In the genomic region with DNA sequence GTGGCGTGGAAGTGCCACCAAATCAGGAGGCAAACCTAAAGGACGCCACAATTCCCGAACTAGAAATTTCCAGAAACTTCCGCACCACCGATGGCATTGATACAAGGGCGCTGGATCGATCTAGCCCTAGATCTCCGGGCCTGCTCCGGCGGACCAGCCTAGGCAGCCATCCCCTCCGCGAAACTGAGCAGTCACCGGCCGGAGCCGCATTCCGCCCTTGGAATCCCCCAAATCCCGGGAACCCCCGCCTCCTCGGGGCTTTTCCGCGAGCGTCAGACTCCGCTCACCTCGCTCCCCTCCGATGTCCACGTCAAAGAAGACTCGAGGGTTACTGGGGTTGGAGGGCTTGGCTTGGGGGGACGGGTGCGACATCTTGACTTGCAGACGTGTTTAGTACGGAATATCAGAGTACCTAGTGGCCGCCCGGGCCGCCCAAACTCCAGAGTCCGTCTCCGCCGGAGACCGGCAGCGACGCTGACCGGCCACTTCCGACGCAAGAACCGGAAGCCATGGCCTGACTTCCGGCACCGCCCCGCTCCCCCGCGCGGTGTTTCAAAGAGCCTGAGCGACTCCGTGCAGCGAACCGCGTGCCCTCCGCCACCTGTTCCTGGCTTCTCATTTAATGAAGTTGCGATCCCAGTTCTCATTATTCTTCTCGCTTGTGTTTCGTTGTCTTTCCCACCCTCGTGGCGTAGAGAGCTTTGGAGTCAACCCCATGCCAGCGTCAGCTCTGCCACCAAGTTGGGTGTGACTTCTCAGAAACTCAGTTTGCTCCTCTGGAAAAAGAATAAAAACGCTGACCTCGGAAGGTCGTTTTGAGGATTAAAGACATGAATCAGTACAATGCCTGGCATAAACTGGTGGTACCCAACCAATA, we compare ENCODE assay signal across 8 cellular contexts. TPM values are rescaled to one million over a fixed set of nuclear protein-coding genes. Genes with fewer than 3 reads are reported as not detected.
A peak's percentile ranks its signal among the peaks of the same experiment; 100 is the strongest.
DNase-seq lines count a peak whose midpoint lies in the region; ATAC-seq and TF ChIP-seq lines count a peak whose summit lies in the region.

A gene (minus strand): TSS at position 480 of the 877 bp plus-strand sequence. CDS start 108 bp downstream, at position 372.

- TF ChIP-seq CTCF in GM23338 (conservative IDR thresholded peaks at IDR 0.05; ENCODE audit: low read depth in 2 of 2) (no peak), RWPE1 (conservative IDR thresholded peaks at IDR 0.05; ENCODE audit: low read depth) (no peak), natural killer cell (IDR thresholded peaks at IDR 0.05) (no peak)

- H3K4me3 Mint-ChIP-seq in GM23338 (peak within 1 kb of the TSS; percentile 94), natural killer cell (peak within 1 kb of the TSS; percentile 99)

- H3K4me1 Mint-ChIP-seq in GM23338: peaks cover 4% of the 10 kb centered on the region
- peaks cover 34 to 42% of the 10 kb centered on the region in 2 donors for H3K4me1 Mint-ChIP-seq in natural killer cell

- no peaks in the 10 kb centered on the region for H3K27me3 ChIP-seq in GM23338 (ENCODE audit: insufficient read depth)

- H3K27ac Mint-ChIP-seq in GM23338 (peak within 1 kb of the TSS; percentile 91), natural killer cell (peak within 1 kb of the TSS; percentile 97 to 99)

- peaks cover 21% of the 10 kb centered on the region for H3K79me2 ChIP-seq in GM23338 (replicated peaks; ENCODE audit: insufficient read depth)

- H3F3A ChIP-seq in GM23338 (replicated peaks; ENCODE audit: low read depth): 0 out of 2 replicates have a peak, but pooled peaks cover 3% of the 10 kb centered on the region

- no peaks in the 10 kb centered on the region for H4K20me1 ChIP-seq in GM23338 (replicated peaks; ENCODE audit: insufficient read depth)

- DNase-seq in Daoy (ENCODE audit: low read depth): peak; percentile 81
- DNase-seq in GM23338 (ENCODE audit: low spot score): peak; percentile 92
- DNase-seq in Kasumi-1 (lab: John Stamatoyannopoulos, UW): peak; percentile 59 to 64
- DNase-seq in RWPE1 (ENCODE audit: low spot score): peak; percentile 80
- peak; percentile 75 for DNase-seq in activated T-helper 9 cell treated with anti-CD3 and anti-CD28 coated beads, Interleukin-2, amount 50 U/mL, for 16 hours (ENCODE audit: low read depth)
- peak; percentile 61 for DNase-seq in fibroblast of peridontal ligament (ENCODE audit: extremely low read depth)
- peak; percentile 79 for DNase-seq in natural killer cell
- peak; percentile 54 to 77 (median 74) for DNase-seq in stimulated activated naive CD4-positive, alpha-beta T cell (lab: John Stamatoyannopoulos, UW)

- intact Hi-C loops in natural killer cell (cut with micrococcal nuclease): loop anchor here (2.0 to 5.0 kb wide), 3 partner anchors 46 to 379 kb away; a partner anchor contains a TSS

- H3K27ac ChIP-seq in GM23338 (ENCODE audit: low read depth): peak within 1 kb of the TSS; percentile 81
- H3K27ac ChIP-seq in RWPE1: peak within 1 kb of the TSS; percentile 84

- POLR2A ChIA-PET in RWPE1 (lab: Yijun Ruan, JAX; ENCODE audit: low non-redundant PET): no interaction called here

- ATAC-seq in GM23338: peak; percentile 96
- peak; percentile 84 to 90 (median 86) for ATAC-seq in natural killer cell

- H3K9me3 Mint-ChIP-seq in GM23338 (no peaks in the 10 kb centered on the region), natural killer cell (no peaks in the 10 kb centered on the region)

- peak within 1 kb of the TSS; percentile 83 for H2AFZ ChIP-seq in GM23338

- H3K36me3 ChIP-seq in GM23338 (ENCODE audit: insufficient read depth): peaks cover 18% of the 10 kb centered on the region; the same call in 1 of the 2 replicates

- peaks cover 3% of the 10 kb centered on the region for H3K27me3 Mint-ChIP-seq in GM23338 (ENCODE audit: insufficient read depth, low read depth, poor library complexity)
- H3K27me3 Mint-ChIP-seq in natural killer cell (ENCODE audit: low read depth in 2 of 2): peaks cover 3 to 11% of the 10 kb centered on the region in 2 donors

- peak within 1 kb of the TSS; percentile 81 for H3K4me2 ChIP-seq in GM23338

- no peaks in the 10 kb centered on the region for H3K9me2 ChIP-seq in GM23338 (ENCODE audit: insufficient read depth)

- H3K36me3 Mint-ChIP-seq in GM23338 (ENCODE audit: low read depth) (peaks cover 31% of the 10 kb centered on the region), natural killer cell (peaks cover 10% of the 10 kb centered on the region)

- H3K4me3 ChIP-seq in GM23338: peak within 1 kb of the TSS; percentile 82

- CTCF ChIA-PET in RWPE1 (lab: Yijun Ruan, JAX): interaction anchor here (0.6 kb wide), 1 partner anchor 733 kb away, joined by 3 read pairs; no protein-coding TSS in a partner anchor

- 0 out of 2 replicates have a peak, but pooled peaks cover 4% of the 10 kb centered on the region for H3K4me1 ChIP-seq in GM23338 (ENCODE audit: insufficient read depth)

TF ChIP-seq in GM23338, 12 proteins besides CTCF, POLR2A, EP300 and RAD21 (continues in another document):
- no peak for TF ChIP-seq EZH2phosphoT487 (IDR thresholded peaks at IDR 0.05; ENCODE audit: unreplicated experiment)
- TF ChIP-seq JUNB (IDR thresholded peaks at IDR 0.05; ENCODE audit: unreplicated experiment): no peak
- TF ChIP-seq NANOG (IDR thresholded peaks at IDR 0.05; ENCODE audit: borderline replicate concordance): no peak
- peak; percentile 17; the same call in 1 of the 2 replicates for TF ChIP-seq CREB1 (CRISPR knock-in tag; IDR thresholded peaks at IDR 0.05; ENCODE audit: low read depth)
- no peak for TF ChIP-seq ZNF114 (CRISPR knock-in tag; IDR thresholded peaks at IDR 0.05)
- no peak for TF ChIP-seq ZNF331 (CRISPR knock-in tag; IDR thresholded peaks at IDR 0.05; ENCODE audit: low read depth)
- TF ChIP-seq POLR2AphosphoS5 (IDR thresholded peaks at IDR 0.05; ENCODE audit: low read depth): peak; percentile 87
- TF ChIP-seq STAT1 (IDR thresholded peaks at IDR 0.05; ENCODE audit: unreplicated experiment): no peak
- TF ChIP-seq, protein P1, sequence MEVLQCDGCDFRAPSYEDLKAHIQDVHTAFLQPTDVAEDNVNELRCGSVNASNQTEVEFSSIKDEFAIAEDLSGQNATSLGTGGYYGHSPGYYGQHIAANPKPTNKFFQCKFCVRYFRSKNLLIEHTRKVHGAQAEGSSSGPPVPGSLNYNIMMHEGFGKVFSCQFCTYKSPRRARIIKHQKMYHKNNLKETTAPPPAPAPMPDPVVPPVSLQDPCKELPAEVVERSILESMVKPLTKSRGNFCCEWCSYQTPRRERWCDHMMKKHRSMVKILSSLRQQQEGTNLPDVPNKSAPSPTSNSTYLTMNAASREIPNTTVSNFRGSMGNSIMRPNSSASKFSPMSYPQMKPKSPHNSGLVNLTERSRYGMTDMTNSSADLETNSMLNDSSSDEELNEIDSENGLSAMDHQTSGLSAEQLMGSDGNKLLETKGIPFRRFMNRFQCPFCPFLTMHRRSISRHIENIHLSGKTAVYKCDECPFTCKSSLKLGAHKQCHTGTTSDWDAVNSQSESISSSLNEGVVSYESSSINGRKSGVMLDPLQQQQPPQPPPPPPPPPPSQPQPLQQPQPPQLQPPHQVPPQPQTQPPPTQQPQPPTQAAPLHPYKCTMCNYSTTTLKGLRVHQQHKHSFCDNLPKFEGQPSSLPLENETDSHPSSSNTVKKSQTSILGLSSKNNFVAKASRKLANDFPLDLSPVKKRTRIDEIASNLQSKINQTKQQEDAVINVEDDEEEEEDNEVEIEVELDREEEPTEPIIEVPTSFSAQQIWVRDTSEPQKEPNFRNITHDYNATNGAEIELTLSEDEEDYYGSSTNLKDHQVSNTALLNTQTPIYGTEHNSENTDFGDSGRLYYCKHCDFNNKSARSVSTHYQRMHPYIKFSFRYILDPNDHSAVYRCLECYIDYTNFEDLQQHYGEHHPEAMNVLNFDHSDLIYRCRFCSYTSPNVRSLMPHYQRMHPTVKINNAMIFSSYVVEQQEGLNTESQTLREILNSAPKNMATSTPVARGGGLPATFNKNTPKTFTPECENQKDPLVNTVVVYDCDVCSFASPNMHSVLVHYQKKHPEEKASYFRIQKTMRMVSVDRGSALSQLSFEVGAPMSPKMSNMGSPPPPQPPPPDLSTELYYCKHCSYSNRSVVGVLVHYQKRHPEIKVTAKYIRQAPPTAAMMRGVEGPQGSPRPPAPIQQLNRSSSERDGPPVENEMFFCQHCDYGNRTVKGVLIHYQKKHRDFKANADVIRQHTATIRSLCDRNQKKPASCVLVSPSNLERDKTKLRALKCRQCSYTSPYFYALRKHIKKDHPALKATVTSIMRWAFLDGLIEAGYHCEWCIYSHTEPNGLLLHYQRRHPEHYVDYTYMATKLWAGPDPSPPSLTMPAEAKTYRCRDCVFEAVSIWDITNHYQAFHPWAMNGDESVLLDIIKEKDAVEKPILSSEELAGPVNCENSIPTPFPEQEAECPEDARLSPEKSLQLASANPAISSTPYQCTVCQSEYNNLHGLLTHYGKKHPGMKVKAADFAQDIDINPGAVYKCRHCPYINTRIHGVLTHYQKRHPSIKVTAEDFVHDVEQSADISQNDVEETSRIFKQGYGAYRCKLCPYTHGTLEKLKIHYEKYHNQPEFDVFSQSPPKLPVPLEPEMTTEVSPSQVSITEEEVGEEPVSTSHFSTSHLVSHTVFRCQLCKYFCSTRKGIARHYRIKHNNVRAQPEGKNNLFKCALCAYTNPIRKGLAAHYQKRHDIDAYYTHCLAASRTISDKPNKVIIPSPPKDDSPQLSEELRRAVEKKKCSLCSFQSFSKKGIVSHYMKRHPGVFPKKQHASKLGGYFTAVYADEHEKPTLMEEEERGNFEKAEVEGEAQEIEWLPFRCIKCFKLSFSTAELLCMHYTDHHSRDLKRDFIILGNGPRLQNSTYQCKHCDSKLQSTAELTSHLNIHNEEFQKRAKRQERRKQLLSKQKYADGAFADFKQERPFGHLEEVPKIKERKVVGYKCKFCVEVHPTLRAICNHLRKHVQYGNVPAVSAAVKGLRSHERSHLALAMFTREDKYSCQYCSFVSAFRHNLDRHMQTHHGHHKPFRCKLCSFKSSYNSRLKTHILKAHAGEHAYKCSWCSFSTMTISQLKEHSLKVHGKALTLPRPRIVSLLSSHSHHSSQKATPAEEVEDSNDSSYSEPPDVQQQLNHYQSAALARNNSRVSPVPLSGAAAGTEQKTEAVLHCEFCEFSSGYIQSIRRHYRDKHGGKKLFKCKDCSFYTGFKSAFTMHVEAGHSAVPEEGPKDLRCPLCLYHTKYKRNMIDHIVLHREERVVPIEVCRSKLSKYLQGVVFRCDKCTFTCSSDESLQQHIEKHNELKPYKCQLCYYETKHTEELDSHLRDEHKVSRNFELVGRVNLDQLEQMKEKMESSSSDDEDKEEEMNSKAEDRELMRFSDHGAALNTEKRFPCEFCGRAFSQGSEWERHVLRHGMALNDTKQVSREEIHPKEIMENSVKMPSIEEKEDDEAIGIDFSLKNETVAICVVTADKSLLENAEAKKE (CRISPR knock-in tag; IDR thresholded peaks at IDR 0.05): no peak

RNA-seq across cellular contexts. Expression of the gene that starts here (rescaled TPM):
- 47.8 and 50.3 TPM in 2 replicates for total RNA-seq in Daoy (2014; rRNA removed; shearing (Covaris generic))
- 52.5 and 56.6 TPM in 2 replicates for total RNA-seq in GM23338 (2014; rRNA removed; shearing (Covaris generic))
- 60.9 and 66.2 TPM in 2 replicates for polyA plus RNA-seq in GM23338 (2016; fragmentation: Nextera tagmentation; extraction: Ambion mirVana)
- total RNA-seq in natural killer cell: 10 to 100 TPM; 21.5 to 30.7 (median 21.8) TPM

Comparison
In these comparisons a context has a peak if more than half of its experiments do, and no peak if none do; other contexts are left out.
1. Peak in every context shown above with its lines: DNase-seq, ATAC-seq, H3K4me3 ChIP-seq and H3K27ac ChIP-seq.